In genomic region chr5:90474235-90475107, GRCh38 we compare ENCODE assay signal across 8 cellular contexts. TPM values are rescaled to one million over a fixed set of nuclear protein-coding genes. Genes with fewer than 3 reads are reported as not detected.
DNase-seq lines count a peak whose midpoint lies in the region; ATAC-seq and TF ChIP-seq lines count a peak whose summit lies in the region.

Gene MBLAC2, minus strand, starts transcription at chr5:90474771. Its CDS starts 479 bp downstream, at chr5:90474292.
Gene POLR3G, plus strand, starts transcription at chr5:90474864. Its CDS starts 10,704 bp downstream, at chr5:90485568.

- DNase-seq in NCI-H1105 (lab: John Stamatoyannopoulos, UW) (peak; percentile 80), adipocyte (ENCODE audit: low read depth) (peak; percentile 95), heart left ventricle (peak; percentile 92 to 95 (median 94)), posterior cingulate gyrus (peak; percentile 88 to 98 (median 90)), upper lobe of left lung (peak; percentile 93 to 94)

- no peaks in the 10 kb centered on the region for H3K27me3 ChIP-seq in SU-DHL-6 (ENCODE audit: low read length)
- H3K27me3 ChIP-seq in adipocyte (replicated peaks; ENCODE audit: control insufficient read depth, insufficient read depth, low read length): no peaks in the 10 kb centered on the region
- H3K27me3 ChIP-seq in heart left ventricle: no peaks in the 10 kb centered on the region
- H3K27me3 ChIP-seq in upper lobe of left lung: no peaks in the 10 kb centered on the region

- intact Hi-C loops in heart left ventricle (cut with DNase I): loop anchor here (1.0 to 10.0 kb wide), 9 partner anchors 50 to 67 kb away; partner anchors contain the start of genes LYSMD3 (in 8 of the 10) and CETN3 (in 1 of the 10)
- intact Hi-C loops in posterior cingulate gyrus (cut with DNase I): loop anchor here (1.0 to 2.0 kb wide), 2 partner anchors 55 to 64 kb away; partner anchors contain the start of gene LYSMD3

- TF ChIP-seq EP300 in upper lobe of left lung (IDR thresholded peaks at IDR 0.05): peak in 1 of 4 donors; percentile 7

- H3K9me3 ChIP-seq in SU-DHL-6 (ENCODE audit: insufficient read depth, low read length): no peaks in the 10 kb centered on the region
- H3K9me3 ChIP-seq in adipocyte (ENCODE audit: control insufficient read depth, low read length): no peaks in the 10 kb centered on the region
- H3K9me3 ChIP-seq in heart left ventricle: no peaks in the 10 kb centered on the region
- H3K9me3 ChIP-seq in upper lobe of left lung: no peaks in the 10 kb centered on the region

- no peaks in the 10 kb centered on the region for H4K20me1 ChIP-seq in SU-DHL-6 (ENCODE audit: low read depth, low read length)

- H3F3A ChIP-seq in SU-DHL-6 (ENCODE audit: insufficient read depth): 0 out of 2 replicates have a peak, but pooled peaks cover 4% of the 10 kb centered on the region

- peak within 1 kb of the TSS; percentile 68 for H3K27ac ChIP-seq in SU-DHL-6 (ENCODE audit: low read depth, low read length)
- H3K27ac ChIP-seq in heart left ventricle: peak within 1 kb of the TSS; percentile 21 to 90 (median 82)
- H3K27ac ChIP-seq in upper lobe of left lung: peak within 1 kb of the TSS; percentile 29 to 87 (median 68)

- H3K4me1 ChIP-seq in adipocyte (ENCODE audit: control insufficient read depth, insufficient read depth, low read length): peaks cover 15% of the 10 kb centered on the region
- peaks cover 0 to 21% (median 13%) of the 10 kb centered on the region in 12 donors for H3K4me1 ChIP-seq in heart left ventricle
- peaks cover 8 to 27% (median 16%) of the 10 kb centered on the region in 4 donors for H3K4me1 ChIP-seq in upper lobe of left lung

- H3K9ac ChIP-seq in SU-DHL-6 (ENCODE audit: low read length) (peak within 1 kb of the TSS; percentile 82), adipocyte (ENCODE audit: low read length) (peak within 1 kb of the TSS; percentile 86)

- peak within 1 kb of the TSS; percentile 89 for H3K4me2 ChIP-seq in SU-DHL-6 (ENCODE audit: low read depth, low read length, poor library complexity, severe bottlenecking)

- H3K9me2 ChIP-seq in SU-DHL-6 (replicated peaks; ENCODE audit: insufficient read depth, low read length): no peaks in the 10 kb centered on the region

- H3K4me3 ChIP-seq in GM12875 (ENCODE audit: low read depth, low read length) (peak within 1 kb of the TSS; percentile 82), SU-DHL-6 (ENCODE audit: insufficient read depth, low read length, poor library complexity, severe bottlenecking) (peak within 1 kb of the TSS; percentile 82), adipocyte (ENCODE audit: low read length) (peak within 1 kb of the TSS; percentile 91), heart left ventricle (peak within 1 kb of the TSS; percentile 51 to 91 (median 82)), upper lobe of left lung (peak within 1 kb of the TSS; percentile 50 to 98 (median 65))

- WGBS in heart left ventricle, 4 donors: 0% methylated on average over 37 to 73 of the region's 73 CpGs
- 0 to 1% methylated on average over 11 to 40 of the region's 73 CpGs for WGBS in upper lobe of left lung, 2 donors

- H3K36me3 ChIP-seq in SU-DHL-6 (ENCODE audit: low read length) (no peaks in the 10 kb centered on the region), adipocyte (ENCODE audit: control insufficient read depth, insufficient read depth, low read length, severe bottlenecking) (no peaks in the 10 kb centered on the region), heart left ventricle (no peaks in the 10 kb centered on the region), upper lobe of left lung (no peaks in the 10 kb centered on the region)

- H3K79me2 ChIP-seq in SU-DHL-6 (ENCODE audit: insufficient read depth, low read length): peaks cover 74% of the 10 kb centered on the region

- peak within 1 kb of the TSS; percentile 72 for H2AFZ ChIP-seq in SU-DHL-6 (ENCODE audit: low read depth, low read length, severe bottlenecking)

- TF ChIP-seq POLR2A in heart left ventricle (IDR thresholded peaks at IDR 0.05) (peak in 1 of 2 donors; percentile 82), upper lobe of left lung (IDR thresholded peaks at IDR 0.05) (peak in 2 of 4 donors; percentile 52 to 86)

- TF ChIP-seq CTCF in GM12875 (IDR thresholded peaks at IDR 0.05; ENCODE audit: borderline replicate concordance, insufficient read depth, low read depth, low read length): peak; percentile 54
- TF ChIP-seq CTCF in SU-DHL-6 (IDR thresholded peaks at IDR 0.05; ENCODE audit: insufficient read depth, low read length, poor library complexity, severe bottlenecking): no peak
- peak in 11 of 12 donors; percentile 13 to 56 (median 44) for TF ChIP-seq CTCF in heart left ventricle (IDR thresholded peaks at IDR 0.05)
- peak; percentile 19 to 92 (median 74) for TF ChIP-seq CTCF in upper lobe of left lung (IDR thresholded peaks at IDR 0.05)

- ATAC-seq in HG02678 (IDR thresholded peaks at IDR 0.05; ENCODE audit: unreplicated experiment) (peak; percentile 85), heart left ventricle (peak; percentile 98 to 99 (median 98)), upper lobe of left lung (ENCODE audit: low FRiP score in 2 of 2) (peak; percentile 97 to 98)

RNA-seq across cellular contexts. Expression of gene MBLAC2, which starts in this region (rescaled TPM):
- total RNA-seq in heart left ventricle: 1 to 10 TPM; 2.4 to 5.3 (median 3.7) TPM
- polyA plus RNA-seq in heart left ventricle: 1 to 10 TPM; 1.3 to 1.4 TPM
- total RNA-seq in upper lobe of left lung: 1 to 10 TPM; 1.8 to 6.6 (median 5.0) TPM

RNA-seq across cellular contexts. Expression of gene POLR3G, which starts in this region (rescaled TPM):
- total RNA-seq in heart left ventricle (1 to 10 TPM in 3 of 9 donors, under 1 TPM in 6; 0.30 to 1.6 (median 0.67) TPM), upper lobe of left lung (1 to 10 TPM in 4 of 6 donors, under 1 TPM in 1, not detected in 1; 0.33 to 2.5 (median 1.9) TPM)
- polyA plus RNA-seq in heart left ventricle: under 1 TPM; 0.57 to 0.62 TPM

Comparison
In these comparisons a context has a peak if more than half of its experiments do, and no peak if none do; other contexts are left out.
1. Peak in every context shown above with its lines: DNase-seq, ATAC-seq, H3K4me3 ChIP-seq and H3K27ac ChIP-seq.